ENCODE assay signal across 6 cellular contexts in the genomic region with DNA sequence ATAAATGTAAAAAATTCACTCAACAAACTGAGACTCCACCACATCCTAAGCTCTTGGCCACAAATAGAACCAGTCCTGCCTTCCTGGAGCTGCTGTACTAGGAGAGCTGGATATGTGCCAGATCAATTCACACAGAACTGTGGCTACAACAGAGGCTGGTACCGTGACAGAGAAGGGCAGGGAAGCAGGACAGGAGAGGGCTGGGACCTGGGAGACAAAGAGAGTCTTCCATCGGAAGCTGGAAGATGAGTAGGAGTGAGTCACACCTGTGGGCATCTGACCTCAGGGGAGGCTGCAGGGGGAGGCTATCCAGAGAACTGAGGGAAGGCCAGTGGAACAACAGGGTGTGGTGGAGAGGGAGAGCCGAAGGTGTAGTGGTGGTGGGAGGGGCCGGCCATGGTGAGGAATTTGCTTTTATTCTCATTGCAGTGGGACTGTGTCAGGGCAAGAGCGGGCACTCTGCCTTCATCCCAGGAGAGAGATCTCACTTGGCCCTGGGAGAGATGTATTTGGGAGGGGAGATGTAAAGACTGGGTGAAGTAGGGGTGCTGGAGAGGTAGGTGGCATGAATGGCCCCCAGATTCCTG. TPM values are rescaled to one million over a fixed set of nuclear protein-coding genes. Genes with fewer than 3 reads are reported as not detected.
DNase-seq lines count a peak whose midpoint lies in the region; ATAC-seq lines count a peak whose summit lies in the region.

No MANE protein-coding gene starts in this region.

- no peak overlapping the region for H3K4me3 Mint-ChIP-seq in activated T-helper 1 cell treated with anti-CD3 and anti-CD28 coated beads, Interleukin-12 subunit alpha, Interleukin-12 subunit beta, Interleukin-2, Interleukin-4 antibody, amounts not matched to agents 30 ng/mL and 10 ng/mL and 1 ng/mL, durations not matched to agents 14 hours and 24 hours and 36 hours

- peak overlapping the region in 1 of 2 experiments; percentile 37 for H3K4ac ChIP-seq in mesenchymal stem cell (ENCODE audit: low read depth in 1 of 2, low read length in 2 of 2)

- H2BK120ac ChIP-seq in mesenchymal stem cell (ENCODE audit: low read depth, low read length), result no peak overlapping the region

- peak overlapping the region; percentile 92 for H3K27ac ChIP-seq in mesenchymal stem cell (ENCODE audit: low read length, poor library complexity, severe bottlenecking)

- no peaks in the 10 kb centered on the region for H3K27me3 ChIP-seq in mesenchymal stem cell (ENCODE audit: control insufficient read depth in 1 of 2, insufficient read depth in 1 of 2, low read length in 2 of 2)

- peaks cover 2% of the 10 kb centered on the region for H3K36me3 Mint-ChIP-seq in activated T-helper 1 cell treated with anti-CD3 and anti-CD28 coated beads, Interleukin-12 subunit alpha, Interleukin-12 subunit beta, Interleukin-2, Interleukin-4 antibody, amounts not matched to agents 30 ng/mL and 10 ng/mL and 1 ng/mL, durations not matched to agents 14 hours and 24 hours and 36 hours (ENCODE audit: low read depth)

- H4K8ac ChIP-seq in mesenchymal stem cell (ENCODE audit: low read length), result peak overlapping the region; percentile 16

- peak overlapping the region; percentile 50 for H2BK15ac ChIP-seq in mesenchymal stem cell (ENCODE audit: low read depth, poor library complexity, severe bottlenecking)

- WGBS in mesenchymal stem cell, result 22% methylated on average over 5 of the region's 5 CpGs

- no peak overlapping the region for H3K23ac ChIP-seq in mesenchymal stem cell (ENCODE audit: low read length in 2 of 2)

- DNase-seq in HT1080 (ENCODE audit: low read depth), result peak; percentile 95
- no peak for DNase-seq in activated T-helper 1 cell treated with anti-CD3 and anti-CD28 coated beads, Interleukin-12 subunit alpha, Interleukin-12 subunit beta, Interleukin-2, Interleukin-4 antibody, amounts not matched to agents 30 ng/mL and 10 ng/mL and 1 ng/mL, durations not matched to agents 14 hours and 24 hours and 36 hours (ENCODE audit: low spot score)
- DNase-seq in mesenchymal stem cell, result peak; percentile 68
- DNase-seq in dedifferentiated amniotic fluid mesenchymal stem cell (ENCODE audit: extremely low spot score), result no peak
- no peak for DNase-seq in activated CD4-positive, alpha-beta T cell treated with anti-CD3 and anti-CD28 coated beads for 1 hour

- H4K91ac ChIP-seq in mesenchymal stem cell (ENCODE audit: low read length), result no peak overlapping the region

- H3K79me1 ChIP-seq in mesenchymal stem cell (replicated peaks; ENCODE audit: low read length, poor library complexity, severe bottlenecking), result peaks cover 4% of the 10 kb centered on the region

- H3K27ac Mint-ChIP-seq in activated T-helper 1 cell treated with anti-CD3 and anti-CD28 coated beads, Interleukin-12 subunit alpha, Interleukin-12 subunit beta, Interleukin-2, Interleukin-4 antibody, amounts not matched to agents 30 ng/mL and 10 ng/mL and 1 ng/mL, durations not matched to agents 14 hours and 24 hours and 36 hours, result peak overlapping the region; percentile 64

- no peak overlapping the region for H2AFZ ChIP-seq in mesenchymal stem cell (ENCODE audit: low read depth, low read length)

- H3K9me3 ChIP-seq in mesenchymal stem cell (ENCODE audit: control insufficient read depth, low read length), result no peaks in the 10 kb centered on the region

- no peak for ATAC-seq in GM19035 (IDR thresholded peaks at IDR 0.05; ENCODE audit: unreplicated experiment)

- H2BK12ac ChIP-seq in mesenchymal stem cell (ENCODE audit: low read length in 2 of 2), result peak overlapping the region; percentile 28 to 46

- H3K4me1 ChIP-seq in mesenchymal stem cell (ENCODE audit: control insufficient read depth, insufficient read depth, low read depth, low read length), result peaks cover 50% of the 10 kb centered on the region

- no peak overlapping the region for H2BK5ac ChIP-seq in mesenchymal stem cell (ENCODE audit: low read depth, low read length, poor library complexity, severe bottlenecking)

- H3K14ac ChIP-seq in mesenchymal stem cell (ENCODE audit: low read length in 2 of 2), result no peak overlapping the region

- H3K4me3 ChIP-seq in mesenchymal stem cell (ENCODE audit: insufficient read depth in 1 of 2, low read depth in 1 of 2, low read length in 2 of 2), result no peak overlapping the region

- H3K9ac ChIP-seq in mesenchymal stem cell (ENCODE audit: low read length), result peak overlapping the region; percentile 81

- H3K4me2 ChIP-seq in mesenchymal stem cell (ENCODE audit: low read length, poor library complexity, severe bottlenecking), result no peak overlapping the region

- H2AK5ac ChIP-seq in mesenchymal stem cell (ENCODE audit: low read length, severe bottlenecking), result peak overlapping the region; percentile 6

- H3K9me3 Mint-ChIP-seq in activated T-helper 1 cell treated with anti-CD3 and anti-CD28 coated beads, Interleukin-12 subunit alpha, Interleukin-12 subunit beta, Interleukin-2, Interleukin-4 antibody, amounts not matched to agents 30 ng/mL and 10 ng/mL and 1 ng/mL, durations not matched to agents 14 hours and 24 hours and 36 hours, result no peaks in the 10 kb centered on the region

- intact Hi-C loops in activated T-helper 1 cell treated with anti-CD3 and anti-CD28 coated beads, Interleukin-12 subunit alpha, Interleukin-12 subunit beta, Interleukin-2, Interleukin-4 antibody, amounts not matched to agents 30 ng/mL and 10 ng/mL and 1 ng/mL, durations not matched to agents 14 hours and 24 hours and 36 hours (cut with micrococcal nuclease), result loop anchor here (1.0 kb wide), 1 partner anchor 9 kb away; no protein-coding TSS in a partner anchor

- peaks cover 53% of the 10 kb centered on the region for H3K4me1 Mint-ChIP-seq in activated T-helper 1 cell treated with anti-CD3 and anti-CD28 coated beads, Interleukin-12 subunit alpha, Interleukin-12 subunit beta, Interleukin-2, Interleukin-4 antibody, amounts not matched to agents 30 ng/mL and 10 ng/mL and 1 ng/mL, durations not matched to agents 14 hours and 24 hours and 36 hours (ENCODE audit: low read depth)

- H3K27me3 Mint-ChIP-seq in activated T-helper 1 cell treated with anti-CD3 and anti-CD28 coated beads, Interleukin-12 subunit alpha, Interleukin-12 subunit beta, Interleukin-2, Interleukin-4 antibody, amounts not matched to agents 30 ng/mL and 10 ng/mL and 1 ng/mL, durations not matched to agents 14 hours and 24 hours and 36 hours (ENCODE audit: insufficient read depth), result no peaks in the 10 kb centered on the region

- no peaks in the 10 kb centered on the region for H3K36me3 ChIP-seq in mesenchymal stem cell (ENCODE audit: control insufficient read depth in 1 of 2, insufficient read depth in 2 of 2, low read depth in 1 of 2, low read length in 2 of 2)

- H3K18ac ChIP-seq in mesenchymal stem cell (ENCODE audit: low read depth in 1 of 2, low read length in 2 of 2), result peak overlapping the region; percentile 23 to 44

RNA-seq across cellular contexts. Expression of a gene that starts 1.9 kb away (rescaled TPM):
- 6.2 and 6.5 TPM in 2 replicates for total RNA-seq in HT1080 (2014; rRNA removed; shearing (Covaris generic))
- 157 and 158 TPM in 2 replicates for polyA plus RNA-seq in HT1080 (2015; cell fraction: cytosol; rRNA removed)
- 490 and 510 TPM in 2 replicates for polyA plus RNA-seq in HT1080 (2015; cell fraction: nucleus; rRNA removed)
- total RNA-seq in activated T-helper 1 cell treated with anti-CD3 and anti-CD28 coated beads, Interleukin-12 subunit alpha, Interleukin-12 subunit beta, Interleukin-2, Interleukin-4 antibody, amounts not matched to agents 30 ng/mL and 10 ng/mL and 1 ng/mL, durations not matched to agents 14 hours and 24 hours and 36 hours, result 97.9 and 103 TPM in 2 replicates
- polyA plus RNA-seq in mesenchymal stem cell (2013, experiment 1 of 2), result 52.8 TPM
- 46.9 TPM for polyA plus RNA-seq in mesenchymal stem cell (2013, experiment 2 of 2)

RNA-seq across cellular contexts. Expression of a gene that starts 10.2 kb away (rescaled TPM):
- total RNA-seq in HT1080 (2014; rRNA removed; shearing (Covaris generic)), result 137 and 145 TPM in 2 replicates
- 92.5 and 122 TPM in 2 replicates for polyA plus RNA-seq in HT1080 (2015; cell fraction: cytosol; rRNA removed)
- 74.7 and 83.9 TPM in 2 replicates for polyA plus RNA-seq in HT1080 (2015; cell fraction: nucleus; rRNA removed)
- 94.6 and 96.9 TPM in 2 replicates for total RNA-seq in activated T-helper 1 cell treated with anti-CD3 and anti-CD28 coated beads, Interleukin-12 subunit alpha, Interleukin-12 subunit beta, Interleukin-2, Interleukin-4 antibody, amounts not matched to agents 30 ng/mL and 10 ng/mL and 1 ng/mL, durations not matched to agents 14 hours and 24 hours and 36 hours
- polyA plus RNA-seq in mesenchymal stem cell (2013, experiment 1 of 2), result 64.9 TPM
- polyA plus RNA-seq in mesenchymal stem cell (2013, experiment 2 of 2), result 59.8 TPM

RNA-seq across cellular contexts. Expression of a gene that starts 12.3 kb away (rescaled TPM):
- total RNA-seq in HT1080 (2014; rRNA removed; shearing (Covaris generic)), result 34.6 and 45.1 TPM in 2 replicates
- 49.7 and 54.5 TPM in 2 replicates for polyA plus RNA-seq in HT1080 (2015; cell fraction: cytosol; rRNA removed)
- polyA plus RNA-seq in HT1080 (2015; cell fraction: nucleus; rRNA removed), result 22.0 and 23.9 TPM in 2 replicates
- total RNA-seq in activated T-helper 1 cell treated with anti-CD3 and anti-CD28 coated beads, Interleukin-12 subunit alpha, Interleukin-12 subunit beta, Interleukin-2, Interleukin-4 antibody, amounts not matched to agents 30 ng/mL and 10 ng/mL and 1 ng/mL, durations not matched to agents 14 hours and 24 hours and 36 hours, result 50.4 and 50.6 TPM in 2 replicates
- 50.0 TPM for polyA plus RNA-seq in mesenchymal stem cell (2013, experiment 1 of 2)
- polyA plus RNA-seq in mesenchymal stem cell (2013, experiment 2 of 2), result 53.5 TPM

RNA-seq across cellular contexts. Expression of a gene that starts 15.8 kb away (rescaled TPM):
- total RNA-seq in HT1080 (2014; rRNA removed; shearing (Covaris generic)), result 65.5 and 74.4 TPM in 2 replicates
- polyA plus RNA-seq in HT1080 (2015; cell fraction: cytosol; rRNA removed), result 42.7 and 55.5 TPM in 2 replicates
- polyA plus RNA-seq in HT1080 (2015; cell fraction: nucleus; rRNA removed), result 76.0 and 118 TPM in 2 replicates
- total RNA-seq in activated T-helper 1 cell treated with anti-CD3 and anti-CD28 coated beads, Interleukin-12 subunit alpha, Interleukin-12 subunit beta, Interleukin-2, Interleukin-4 antibody, amounts not matched to agents 30 ng/mL and 10 ng/mL and 1 ng/mL, durations not matched to agents 14 hours and 24 hours and 36 hours, result 168 and 178 TPM in 2 replicates
- polyA plus RNA-seq in mesenchymal stem cell (2013, experiment 1 of 2), result 22.5 TPM
- 22.6 TPM for polyA plus RNA-seq in mesenchymal stem cell (2013, experiment 2 of 2)

RNA-seq across cellular contexts. Expression of a gene that starts 35.2 kb away (rescaled TPM):
- total RNA-seq in HT1080 (2014; rRNA removed; shearing (Covaris generic)), result 66.6 and 67.0 TPM in 2 replicates
- 50.5 and 57.6 TPM in 2 replicates for polyA plus RNA-seq in HT1080 (2015; cell fraction: cytosol; rRNA removed)
- polyA plus RNA-seq in HT1080 (2015; cell fraction: nucleus; rRNA removed), result 50.7 and 62.7 TPM in 2 replicates
- total RNA-seq in activated T-helper 1 cell treated with anti-CD3 and anti-CD28 coated beads, Interleukin-12 subunit alpha, Interleukin-12 subunit beta, Interleukin-2, Interleukin-4 antibody, amounts not matched to agents 30 ng/mL and 10 ng/mL and 1 ng/mL, durations not matched to agents 14 hours and 24 hours and 36 hours, result 103 and 109 TPM in 2 replicates
- 114 TPM for polyA plus RNA-seq in mesenchymal stem cell (2013, experiment 1 of 2)
- 115 TPM for polyA plus RNA-seq in mesenchymal stem cell (2013, experiment 2 of 2)

Comparison
In these comparisons a context has a peak if more than half of its experiments do, and no peak if none do; other contexts are left out.
1. DNase-seq: peak in HT1080 (single experiment) and mesenchymal stem cell (single experiment); none in activated T-helper 1 cell treated with anti-CD3 and anti-CD28 coated beads, Interleukin-12 subunit alpha, Interleukin-12 subunit beta, Interleukin-2, Interleukin-4 antibody, amounts not matched to agents 30 ng/mL and 10 ng/mL and 1 ng/mL, durations not matched to agents 14 hours and 24 hours and 36 hours (single experiment), dedifferentiated amniotic fluid mesenchymal stem cell (single experiment) and activated CD4-positive, alpha-beta T cell treated with anti-CD3 and anti-CD28 coated beads for 1 hour (single experiment).
2. RNA of a gene that starts 1.9 kb away (total RNA-seq): 97.9 to 103 TPM in activated T-helper 1 cell treated with anti-CD3 and anti-CD28 coated beads, Interleukin-12 subunit alpha, Interleukin-12 subunit beta, Interleukin-2, Interleukin-4 antibody, amounts not matched to agents 30 ng/mL and 10 ng/mL and 1 ng/mL, durations not matched to agents 14 hours and 24 hours and 36 hours; 6.2 to 6.5 TPM in HT1080; every median in the first group is over 10 times any median in the second.